22 cellular contexts compared by ENCODE assay signal in genomic region chr12:57066245-57066644, GRCh38. TPM values are rescaled to one million over a fixed set of nuclear protein-coding genes. Genes with fewer than 3 reads are reported as not detected.
A peak's percentile ranks its signal among the peaks of the same experiment; 100 is the strongest.
DNase-seq lines count a peak whose midpoint lies in the region; ATAC-seq and TF ChIP-seq lines count a peak whose summit lies in the region.
"Had no signal": no experiment of that assay in that cellular context is flagged by ENCODE, and none has a peak within 500 bp of the region (broad histone marks: within the 10 kb centered on the region; RNA-seq: fewer than 3 reads in every experiment).

No MANE protein-coding gene starts in this region.

- H3K27me3 Mint-ChIP-seq in activated T-cell treated with anti-CD3 and anti-CD28 coated beads, Interleukin-2, amount 50 U/mL, for 4 hours (ENCODE audit: low read depth), result no peaks in the 10 kb centered on the region
- no peaks in the 10 kb centered on the region for H3K27me3 Mint-ChIP-seq in CD8-positive, alpha-beta memory T cell
- H3K27me3 Mint-ChIP-seq in activated naive CD8-positive, alpha-beta T cell, result no peaks in the 10 kb centered on the region
- no peaks in the 10 kb centered on the region for H3K27me3 Mint-ChIP-seq in nephron progenitor cell (ENCODE audit: low read depth, poor library complexity)
- H3K27me3 Mint-ChIP-seq in mesothelial cell of epicardium (ENCODE audit: low read depth), result no peaks in the 10 kb centered on the region
- H3K27me3 Mint-ChIP-seq: naive B cell had no signal

- H3K9me3 Mint-ChIP-seq in activated T-cell treated with anti-CD3 and anti-CD28 coated beads, Interleukin-2, amount 50 U/mL, for 4 hours, result peaks cover 3% of the 10 kb centered on the region
- no peaks in the 10 kb centered on the region for H3K9me3 Mint-ChIP-seq in CD8-positive, alpha-beta memory T cell
- H3K9me3 Mint-ChIP-seq in activated naive CD8-positive, alpha-beta T cell (ENCODE audit: low read depth), result no peaks in the 10 kb centered on the region
- no peaks in the 10 kb centered on the region for H3K9me3 Mint-ChIP-seq in nephron progenitor cell
- no peaks in the 10 kb centered on the region for H3K9me3 Mint-ChIP-seq in mesothelial cell of epicardium
- H3K9me3 Mint-ChIP-seq: CD8-positive, alpha-beta T cell; naive B cell had no signal

- no peak overlapping the region for H3K4me3 ChIP-seq in CD8-positive, alpha-beta memory T cell (ENCODE audit: low read length)
- H3K4me3 ChIP-seq: coronary artery, hepatocyte had no signal

- H3K4me3 Mint-ChIP-seq in activated T-cell treated with anti-CD3 and anti-CD28 coated beads, Interleukin-2, amount 50 U/mL, for 4 hours, result peak overlapping the region; percentile 33
- no peak overlapping the region for H3K4me3 Mint-ChIP-seq in CD8-positive, alpha-beta memory T cell
- peak overlapping the region; percentile 70 for H3K4me3 Mint-ChIP-seq in activated naive CD8-positive, alpha-beta T cell
- H3K4me3 Mint-ChIP-seq in nephron progenitor cell, result no peak overlapping the region
- no peak overlapping the region for H3K4me3 Mint-ChIP-seq in mesothelial cell of epicardium
- H3K4me3 Mint-ChIP-seq: CD8-positive, alpha-beta T cell; naive B cell had no signal

- DNase-seq in activated T-cell treated with anti-CD3 and anti-CD28 coated beads, Interleukin-2, amount 50 U/mL, for 4 hours, result no peak
- DNase-seq in activated T-cell treated with anti-CD3 and anti-CD28 coated beads, Interleukin-2, amount 50 U/mL, for 48 hours, result no peak
- no peak for DNase-seq in CD8-positive, alpha-beta memory T cell
- DNase-seq in nephron progenitor cell (no peak), mesothelial cell of epicardium (ENCODE audit: low spot score in 2 of 2, unreplicated experiment in 2 of 2) (no peak), NCI-H1105 (lab: John Stamatoyannopoulos, UW) (no peak)
- DNase-seq: ACHN; CD8-positive, alpha-beta T cell; DMS79; naive B cell; NCI-H1436 treated with DMSO at 0.1 percent for 48 hours; NCI-H69; posterior cingulate gyrus had no signal

- H3K9me3 ChIP-seq in CD8-positive, alpha-beta memory T cell (ENCODE audit: low read length), result no peaks in the 10 kb centered on the region

- H3K27ac ChIP-seq in CD8-positive, alpha-beta memory T cell (ENCODE audit: low read depth, low read length), result no peak overlapping the region
- H3K27ac ChIP-seq: coronary artery, hepatocyte, HL-60, VCaP had no signal

- POLR2A ChIA-PET in CD8-positive, alpha-beta memory T cell (lab: Charles Lee), result interaction anchor here (1.5 kb wide), 1 partner anchor 46 kb away, joined by 9 read pairs; no protein-coding TSS in a partner anchor

- H3K4me1 Mint-ChIP-seq in activated T-cell treated with anti-CD3 and anti-CD28 coated beads, Interleukin-2, amount 50 U/mL, for 4 hours (ENCODE audit: low read depth), result peaks cover 67% of the 10 kb centered on the region
- peaks cover 22 to 39% (median 35%) of the 10 kb centered on the region in 3 donors for H3K4me1 Mint-ChIP-seq in CD8-positive, alpha-beta memory T cell
- H3K4me1 Mint-ChIP-seq in activated naive CD8-positive, alpha-beta T cell (ENCODE audit: low read depth), result peaks cover 74% of the 10 kb centered on the region
- H3K4me1 Mint-ChIP-seq in nephron progenitor cell, result peaks cover 10% of the 10 kb centered on the region
- peaks cover 7% of the 10 kb centered on the region for H3K4me1 Mint-ChIP-seq in mesothelial cell of epicardium

- TF ChIP-seq CTCF in nephron progenitor cell (IDR thresholded peaks at IDR 0.05) (no peak), mesothelial cell of epicardium (IDR thresholded peaks at IDR 0.05; ENCODE audit: unreplicated experiment) (no peak)

- H3K27ac Mint-ChIP-seq in CD8-positive, alpha-beta memory T cell, result peak overlapping the region in 6 of 8 donors; percentile 4 to 83 (median 53)
- H3K27ac Mint-ChIP-seq in activated naive CD8-positive, alpha-beta T cell, result peak overlapping the region; percentile 97
- H3K27ac Mint-ChIP-seq in nephron progenitor cell (peak overlapping the region; percentile 64), mesothelial cell of epicardium (no peak overlapping the region)

- no peaks in the 10 kb centered on the region for H3K36me3 ChIP-seq in CD8-positive, alpha-beta memory T cell (ENCODE audit: insufficient read depth, low read length)

- H3K4me1 ChIP-seq in CD8-positive, alpha-beta memory T cell (ENCODE audit: insufficient read depth, low read length), result peaks cover 32% of the 10 kb centered on the region

- peaks cover 23% of the 10 kb centered on the region for H3K36me3 Mint-ChIP-seq in activated T-cell treated with anti-CD3 and anti-CD28 coated beads, Interleukin-2, amount 50 U/mL, for 4 hours (ENCODE audit: insufficient read depth)
- H3K36me3 Mint-ChIP-seq in CD8-positive, alpha-beta memory T cell, result peaks cover 0 to 27% (median 6%) of the 10 kb centered on the region in 3 donors
- H3K36me3 Mint-ChIP-seq in activated naive CD8-positive, alpha-beta T cell, result peaks cover 16% of the 10 kb centered on the region
- H3K36me3 Mint-ChIP-seq in nephron progenitor cell (ENCODE audit: low read depth), result peaks cover 61% of the 10 kb centered on the region
- H3K36me3 Mint-ChIP-seq in mesothelial cell of epicardium, result peaks cover 13% of the 10 kb centered on the region

- CTCF ChIA-PET in CD8-positive, alpha-beta memory T cell (lab: Charles Lee), result interaction anchor here (1.0 to 7.0 kb wide), 6 partner anchors 13 to 309 kb away, joined by 3 to 50 read pairs (median 4); partner anchors contain the start of genes NEMP1 and STAT6

- H3K27me3 ChIP-seq in CD8-positive, alpha-beta memory T cell (ENCODE audit: insufficient read depth, low read length, poor library complexity, severe bottlenecking), result no peaks in the 10 kb centered on the region
- H3K27me3 ChIP-seq: hepatocyte had no signal

- peak; percentile 18 to 30 for ATAC-seq in activated T-cell treated with anti-CD3 and anti-CD28 coated beads, Interleukin-2, amount 50 U/mL, for 4 hours
- no peak for ATAC-seq in GM19395 (IDR thresholded peaks at IDR 0.05; ENCODE audit: unreplicated experiment)
- ATAC-seq: CD8-positive, alpha-beta T cell had no signal

RNA-seq across cellular contexts. Expression of gene NEMP1, which starts 12.3 kb away (rescaled TPM):
- 10 to 100 TPM; 39.1 to 47.5 (median 42.5) TPM for total RNA-seq in activated T-cell treated with anti-CD3 and anti-CD28 coated beads, Interleukin-2, amount 50 U/mL, for 4 hours
- total RNA-seq in CD8-positive, alpha-beta memory T cell, result 10 to 100 TPM; 50.5 to 50.9 TPM
- polyA plus RNA-seq in CD8-positive, alpha-beta memory T cell, result 3.8 TPM
- total RNA-seq in mesothelial cell of epicardium, result 19.7 to 23.2 TPM (median 21.8 TPM) in 3 replicates

RNA-seq across cellular contexts. Expression of gene MYO1A, which starts 16.3 kb away (rescaled TPM):
- total RNA-seq in activated T-cell treated with anti-CD3 and anti-CD28 coated beads, Interleukin-2, amount 50 U/mL, for 4 hours, result 1 to 10 TPM in 1 of 3 donors, under 1 TPM in 2; 0.38 to 1.0 (median 0.71) TPM
- under 1 TPM; 0.51 to 0.70 TPM for total RNA-seq in CD8-positive, alpha-beta memory T cell
- polyA plus RNA-seq in CD8-positive, alpha-beta memory T cell, result 0.40 TPM
- 0.22 to 0.59 TPM (median 0.27 TPM) in 3 replicates for total RNA-seq in mesothelial cell of epicardium
- total RNA-seq: skeletal muscle tissue, temporal lobe had no signal

RNA-seq across cellular contexts. Expression of gene NAB2, which starts 22.7 kb away (rescaled TPM):
- total RNA-seq in activated T-cell treated with anti-CD3 and anti-CD28 coated beads, Interleukin-2, amount 50 U/mL, for 4 hours, result 10 to 100 TPM; 51.3 to 54.6 (median 52.8) TPM
- total RNA-seq in CD8-positive, alpha-beta memory T cell, result 10 to 100 TPM; 37.7 to 40.1 TPM
- polyA plus RNA-seq in CD8-positive, alpha-beta memory T cell, result 1.6 TPM
- total RNA-seq in mesothelial cell of epicardium, result 52.7 to 53.7 TPM (median 52.9 TPM) in 3 replicates

RNA-seq across cellular contexts. Expression of gene STAT6, which starts 44.9 kb away (rescaled TPM):
- 100 to 1,000 TPM; 312 to 340 (median 339) TPM for total RNA-seq in activated T-cell treated with anti-CD3 and anti-CD28 coated beads, Interleukin-2, amount 50 U/mL, for 4 hours
- 100 to 1,000 TPM; 262 to 265 TPM for total RNA-seq in CD8-positive, alpha-beta memory T cell
- 82.8 TPM for polyA plus RNA-seq in CD8-positive, alpha-beta memory T cell
- total RNA-seq in mesothelial cell of epicardium, result 151 to 167 TPM (median 160 TPM) in 3 replicates

RNA-seq across cellular contexts. Expression of gene TAC3, which starts 49.9 kb away (rescaled TPM):
- total RNA-seq in activated T-cell treated with anti-CD3 and anti-CD28 coated beads, Interleukin-2, amount 50 U/mL, for 4 hours, result under 1 TPM in 1 of 3 donors, not detected in 2; 0.43 TPM
- total RNA-seq in CD8-positive, alpha-beta memory T cell, result not detected
- polyA plus RNA-seq in CD8-positive, alpha-beta memory T cell, result not detected
- total RNA-seq in mesothelial cell of epicardium, result 0.31 to 0.47 TPM in 2 of 3 replicates, not detected in the other
- total RNA-seq: CD8-positive, alpha-beta T cell; MCF 10A; skeletal muscle tissue had no signal

Comparison
In these comparisons a context has a peak if more than half of its experiments do, and no peak if none do; other contexts are left out.
1. H3K4me3 Mint-ChIP-seq: peak in activated T-cell treated with anti-CD3 and anti-CD28 coated beads, Interleukin-2, amount 50 U/mL, for 4 hours (single experiment) and activated naive CD8-positive, alpha-beta T cell (single experiment); none in CD8-positive, alpha-beta memory T cell (0 of 7), nephron progenitor cell (single experiment) and mesothelial cell of epicardium (single experiment).